ENCODE assay signal across 8 cellular contexts in genomic region chr1:155083865-155084721, GRCh38. TPM values are rescaled to one million over a fixed set of nuclear protein-coding genes. Genes with fewer than 3 reads are reported as not detected.
DNase-seq lines count a peak whose midpoint lies in the region; ATAC-seq and TF ChIP-seq lines count a peak whose summit lies in the region.

No MANE protein-coding gene starts in this region.

- H3K4me3 Mint-ChIP-seq in WTC11: peak overlapping the region; percentile 95

- H3K36me3 Mint-ChIP-seq in WTC11: no peaks in the 10 kb centered on the region

- TF ChIP-seq CTCF in WTC11 (IDR thresholded peaks at IDR 0.05) (no peak), fibroblast of pulmonary artery (IDR thresholded peaks at IDR 0.05; ENCODE audit: low read length, missing control alignments) (peak; percentile 32), gastrocnemius medialis (IDR thresholded peaks at IDR 0.05 in 4 of 5, conservative IDR thresholded peaks at IDR 0.05 in 1 of 5) (no peak)

- H3K27me3 Mint-ChIP-seq in WTC11 (ENCODE audit: low read depth): peaks cover 53% of the 10 kb centered on the region

- H3K9me3 Mint-ChIP-seq in WTC11: no peaks in the 10 kb centered on the region

- H3K27me3 ChIP-seq in gastrocnemius medialis: peaks cover 49 to 54% (median 51%) of the 10 kb centered on the region in 3 donors

- peak overlapping the region in 1 of 4 donors; percentile 87 for H3K27ac ChIP-seq in gastrocnemius medialis

- ATAC-seq in WTC11 (no peak), gastrocnemius medialis (no peak), HG03159 (IDR thresholded peaks at IDR 0.05; ENCODE audit: unreplicated experiment) (no peak)

- H3K4me3 ChIP-seq in fibroblast of pulmonary artery (replicated peaks; ENCODE audit: low read depth, low read length) (peak overlapping the region; percentile 85), gastrocnemius medialis (peak overlapping the region in 3 of 4 donors; percentile 57 to 85 (median 72))

- no peaks in the 10 kb centered on the region for H3K36me3 ChIP-seq in gastrocnemius medialis

- peaks cover 40 to 52% of the 10 kb centered on the region in 2 donors for H3K4me1 ChIP-seq in gastrocnemius medialis

- CTCF ChIA-PET in WTC11 (lab: Charles Lee): interaction anchor here (0.8 to 3.1 kb wide), 38 partner anchors 8 to 537 kb away, joined by 3 to 156 read pairs (median 10); partner anchors contain the start of genes ADAM15, EFNA4, FLAD1 and KRTCAP2

- no peak for TF ChIP-seq POLR2A in gastrocnemius medialis (IDR thresholded peaks at IDR 0.05)

- in situ Hi-C loops in KBM-7 (cut with MboI; ENCODE audit: low pct_unique_long_range_greater_than_20kb, low sequenced_read_pairs): loop anchor here (10.0 kb wide), 1 partner anchor 81 kb away; no protein-coding TSS in a partner anchor
- in situ Hi-C loops in gastrocnemius medialis (cut with MboI; ENCODE audit: low sequenced_read_pairs in 4 of 4): no loop called here

- peak in 4 of 6 experiments; percentile 14 to 62 (median 30) for DNase-seq in stimulated activated naive CD4-positive, alpha-beta T cell (lab: John Stamatoyannopoulos, UW)
- no peak for DNase-seq in stimulated activated naive CD4-positive, alpha-beta T cell treated with Interleukin-2 at 50 U/mL for 16 hours (lab: John Stamatoyannopoulos, UW)
- peak; percentile 51 for DNase-seq in KBM-7
- no peak for DNase-seq in WTC11 (ENCODE audit: low spot score)
- DNase-seq in fibroblast of pulmonary artery (ENCODE audit: low read depth): peak; percentile 42
- peak in 1 of 2 donors; percentile 29 for DNase-seq in gastrocnemius medialis
- DNase-seq in HuH-7 (ENCODE audit: low spot score): no peak

- POLR2A ChIA-PET in WTC11 (lab: Charles Lee): interaction anchor here (1.0 to 1.3 kb wide), 4 partner anchors 21 to 89 kb away, joined by 3 to 10 read pairs (median 4); partner anchors contain the start of genes EFNA4 and KRTCAP2

- no peak overlapping the region for H3K27ac Mint-ChIP-seq in WTC11

- H3K4me1 Mint-ChIP-seq in WTC11: peaks cover 40% of the 10 kb centered on the region

- H3K9me3 ChIP-seq in gastrocnemius medialis: no peaks in the 10 kb centered on the region

- intact Hi-C loops in gastrocnemius medialis (cut with DNase I; ENCODE audit: low total_unique reads): loop anchor here (2.0 kb wide), 1 partner anchor 67 kb away; no protein-coding TSS in a partner anchor

TF ChIP-seq in WTC11, 78 proteins besides CTCF, POLR2A, EP300 and RAD21:
- TF ChIP-seq ZMAT4 (CRISPR knock-in tag; IDR thresholded peaks at IDR 0.05) (no peak), TCF7 (CRISPR knock-in tag; IDR thresholded peaks at IDR 0.05; ENCODE audit: low read depth) (no peak), USF2 (CRISPR knock-in tag; IDR thresholded peaks at IDR 0.05) (no peak), ATF6 (CRISPR knock-in tag; IDR thresholded peaks at IDR 0.05) (no peak), RORB (CRISPR knock-in tag; IDR thresholded peaks at IDR 0.05) (no peak), PRDM15 (CRISPR knock-in tag; IDR thresholded peaks at IDR 0.05) (no peak), NR1H2 (CRISPR knock-in tag; IDR thresholded peaks at IDR 0.05) (no peak), ZNF232 (CRISPR knock-in tag; IDR thresholded peaks at IDR 0.05) (no peak), ZNF396 (CRISPR knock-in tag; IDR thresholded peaks at IDR 0.05; ENCODE audit: borderline replicate concordance) (no peak), SP1 (CRISPR knock-in tag; conservative IDR thresholded peaks at IDR 0.05) (no peak)

RNA-seq across cellular contexts. Expression of gene EFNA3, which starts 5.5 kb away (rescaled TPM):
- total RNA-seq in WTC11 (2021) (12.5 to 15.4 TPM (median 15.4 TPM) in 3 replicates), gastrocnemius medialis (1 to 10 TPM in 2 of 4 donors, under 1 TPM in 1, not detected in 1; 0.55 to 1.8 (median 1.6) TPM)

RNA-seq across cellular contexts. Expression of gene EFNA4, which starts 20.6 kb away (rescaled TPM):
- total RNA-seq in WTC11 (2021) (19.5 to 22.7 TPM (median 22.3 TPM) in 3 replicates), gastrocnemius medialis (under 1 TPM; 0.41 to 0.87 (median 0.80) TPM)

RNA-seq across cellular contexts. Expression of gene ADAM15, which starts 33.0 kb away (rescaled TPM):
- total RNA-seq in WTC11 (2021): 32.1 to 38.4 TPM (median 33.2 TPM) in 3 replicates
- total RNA-seq in gastrocnemius medialis: 10 to 100 TPM; 30.3 to 42.8 (median 36.9) TPM

RNA-seq across cellular contexts. Expression of gene EFNA1, which starts 43.6 kb away (rescaled TPM):
- total RNA-seq in WTC11 (2021): 6.0 to 7.3 TPM (median 6.5 TPM) in 3 replicates
- 10 to 100 TPM; 12.6 to 35.1 (median 14.4) TPM for total RNA-seq in gastrocnemius medialis

RNA-seq across cellular contexts. Expression of gene DCST1, which starts 50.5 kb away (rescaled TPM):
- total RNA-seq in WTC11 (2021): 0.15 TPM in 1 of 3 replicates, not detected in the others
- total RNA-seq in gastrocnemius medialis: under 1 TPM in 2 of 4 donors, not detected in 2; 0.13 to 0.35 TPM

Comparison
In these comparisons a context has a peak if more than half of its experiments do, and no peak if none do; other contexts are left out.
1. DNase-seq: peak in stimulated activated naive CD4-positive, alpha-beta T cell (4 of 6), KBM-7 (single experiment) and fibroblast of pulmonary artery (single experiment); none in stimulated activated naive CD4-positive, alpha-beta T cell treated with Interleukin-2 at 50 U/mL for 16 hours (single experiment), WTC11 (single experiment) and HuH-7 (single experiment).
2. RNA of gene EFNA4, which starts 20.6 kb away (total RNA-seq): 19.5 to 22.7 TPM in WTC11; 0.41 to 0.87 TPM in gastrocnemius medialis; every median in the first group is over 10 times any median in the second.